Comparison of ENCODE assay signal across 9 cellular contexts in the genomic region with DNA sequence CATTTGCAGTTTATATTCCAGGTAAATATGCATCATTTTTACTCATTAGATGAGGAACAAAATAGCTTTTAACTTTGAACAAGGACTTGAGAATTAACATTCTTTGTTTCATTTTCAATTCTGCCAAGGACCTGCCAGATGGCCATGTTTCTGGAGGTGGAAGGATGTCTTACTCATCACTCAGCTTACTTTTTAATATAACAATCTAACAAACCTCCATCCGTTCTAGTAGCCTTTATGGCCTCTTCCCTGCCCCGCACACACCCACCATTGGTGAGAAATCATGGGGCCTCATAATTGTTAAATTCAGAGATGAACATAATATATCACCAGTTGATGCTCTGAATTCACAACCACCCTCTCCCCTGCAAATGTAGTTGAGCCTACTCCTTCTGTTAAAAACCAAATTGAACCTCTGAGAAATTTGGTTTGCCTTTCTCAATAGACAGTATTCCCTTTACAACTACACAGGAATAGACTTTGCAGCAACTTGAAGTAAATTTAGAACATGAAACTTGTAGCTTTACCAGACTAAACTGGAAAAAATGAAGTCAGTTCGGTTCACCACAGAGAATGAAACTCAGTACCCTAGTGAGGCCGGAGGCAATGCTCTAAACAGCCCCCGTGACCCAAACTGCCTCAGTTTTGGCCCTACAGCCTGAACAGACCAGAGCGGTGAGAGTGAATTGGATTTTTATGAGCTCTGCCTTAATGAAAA. TPM values are rescaled to one million over a fixed set of nuclear protein-coding genes. Genes with fewer than 3 reads are reported as not detected.
A peak's percentile ranks its signal among the peaks of the same experiment; 100 is the strongest.
DNase-seq lines count a peak whose midpoint lies in the region; ATAC-seq and TF ChIP-seq lines count a peak whose summit lies in the region.
"Had no signal": no experiment of that assay in that cellular context is flagged by ENCODE, and none has a peak within 500 bp of the region (broad histone marks: within the 10 kb centered on the region; RNA-seq: fewer than 3 reads in every experiment).

No MANE protein-coding gene starts in this region.

- peaks cover 15% of the 10 kb centered on the region for H3K4me1 ChIP-seq in RWPE2 (ENCODE audit: insufficient read depth, poor library complexity, severe bottlenecking)
- H3K4me1 ChIP-seq: colonic mucosa had no signal

- H3K9me3 Mint-ChIP-seq in activated T-cell treated with anti-CD3 and anti-CD28 coated beads, Interleukin-2, amount 50 U/mL, for 24 hours = no peaks in the 10 kb centered on the region
- no peaks in the 10 kb centered on the region for H3K9me3 Mint-ChIP-seq in stimulated activated naive CD8-positive, alpha-beta T cell treated with anti-CD3 and anti-CD28 coated beads, Interleukin-15, amount 100 ng/mL, for 72 hours
- no peaks in the 10 kb centered on the region for H3K9me3 Mint-ChIP-seq in immature natural killer cell

- peak overlapping the region; percentile 48 for H3K4me3 Mint-ChIP-seq in activated T-cell treated with anti-CD3 and anti-CD28 coated beads, Interleukin-2, amount 50 U/mL, for 24 hours
- H3K4me3 Mint-ChIP-seq in stimulated activated naive CD8-positive, alpha-beta T cell treated with anti-CD3 and anti-CD28 coated beads, Interleukin-15, amount 100 ng/mL, for 72 hours = peak overlapping the region; percentile 66 to 67
- H3K4me3 Mint-ChIP-seq in immature natural killer cell = no peak overlapping the region

- TF ChIP-seq CTCF in RWPE2 (IDR thresholded peaks at IDR 0.05; ENCODE audit: poor library complexity, severe bottlenecking) = no peak

- no peak for DNase-seq in activated T-cell treated with anti-CD3 and anti-CD28 coated beads, Interleukin-2, amount 50 U/mL, for 24 hours
- DNase-seq in activated T-cell treated with anti-CD3 and anti-CD28 coated beads for 4 hours (no peak), RWPE2 (ENCODE audit: low spot score) (no peak), cortex of kidney (lab: John Stamatoyannopoulos, UW) (no peak), immature natural killer cell (no peak), NCI-H2171 (lab: John Stamatoyannopoulos, UW) (no peak)
- peak in 1 of 2 donors; percentile 9 for DNase-seq in stimulated activated naive CD8-positive, alpha-beta T cell treated with anti-CD3 and anti-CD28 coated beads, Interleukin-15, amount 100 ng/mL, for 72 hours
- DNase-seq: colonic mucosa had no signal

- peak overlapping the region; percentile 34 for H3K27ac ChIP-seq in RWPE2 (ENCODE audit: poor library complexity, severe bottlenecking)
- H3K27ac ChIP-seq: colonic mucosa had no signal

- H3K4me3 ChIP-seq in RWPE2 (ENCODE audit: severe bottlenecking) = no peak overlapping the region
- H3K4me3 ChIP-seq: colonic mucosa had no signal

- no peaks in the 10 kb centered on the region for H3K36me3 ChIP-seq in RWPE2 (ENCODE audit: low read depth)
- H3K36me3 ChIP-seq: colonic mucosa had no signal

- peaks cover 3% of the 10 kb centered on the region for H3K27me3 Mint-ChIP-seq in activated T-cell treated with anti-CD3 and anti-CD28 coated beads, Interleukin-2, amount 50 U/mL, for 24 hours
- no peaks in the 10 kb centered on the region for H3K27me3 Mint-ChIP-seq in stimulated activated naive CD8-positive, alpha-beta T cell treated with anti-CD3 and anti-CD28 coated beads, Interleukin-15, amount 100 ng/mL, for 72 hours
- peaks cover 0 to 6% (median 1%) of the 10 kb centered on the region in 3 donors for H3K27me3 Mint-ChIP-seq in immature natural killer cell (ENCODE audit: low read depth in 3 of 3)

- H3K9me3 ChIP-seq in RWPE2 (ENCODE audit: severe bottlenecking) = no peaks in the 10 kb centered on the region
- H3K9me3 ChIP-seq: colonic mucosa had no signal

- ATAC-seq in HG02759 (IDR thresholded peaks at IDR 0.05; ENCODE audit: unreplicated experiment) (peak; percentile 88), RWPE2 (ENCODE audit: low read depth) (no peak)
- peak; percentile 77 for ATAC-seq in stimulated activated naive CD8-positive, alpha-beta T cell treated with anti-CD3 and anti-CD28 coated beads, Interleukin-15, amount 100 ng/mL, for 72 hours

- peaks cover 18% of the 10 kb centered on the region for H3K4me1 Mint-ChIP-seq in activated T-cell treated with anti-CD3 and anti-CD28 coated beads, Interleukin-2, amount 50 U/mL, for 24 hours (ENCODE audit: low read depth)
- peaks cover 17% of the 10 kb centered on the region for H3K4me1 Mint-ChIP-seq in stimulated activated naive CD8-positive, alpha-beta T cell treated with anti-CD3 and anti-CD28 coated beads, Interleukin-15, amount 100 ng/mL, for 72 hours
- no peaks in the 10 kb centered on the region for H3K4me1 Mint-ChIP-seq in immature natural killer cell

- peak overlapping the region; percentile 90 for H3K27ac Mint-ChIP-seq in activated T-cell treated with anti-CD3 and anti-CD28 coated beads, Interleukin-2, amount 50 U/mL, for 24 hours
- peak overlapping the region; percentile 13 to 93 for H3K27ac Mint-ChIP-seq in stimulated activated naive CD8-positive, alpha-beta T cell treated with anti-CD3 and anti-CD28 coated beads, Interleukin-15, amount 100 ng/mL, for 72 hours
- no peak overlapping the region for H3K27ac Mint-ChIP-seq in immature natural killer cell

- H3K36me3 Mint-ChIP-seq in activated T-cell treated with anti-CD3 and anti-CD28 coated beads, Interleukin-2, amount 50 U/mL, for 24 hours (ENCODE audit: low read depth) = no peaks in the 10 kb centered on the region
- no peaks in the 10 kb centered on the region for H3K36me3 Mint-ChIP-seq in immature natural killer cell

- H3K27me3 ChIP-seq in RWPE2 (ENCODE audit: insufficient read depth, poor library complexity, severe bottlenecking) = no peaks in the 10 kb centered on the region
- H3K27me3 ChIP-seq: colonic mucosa had no signal

RNA-seq across cellular contexts. Expression of a gene that starts 50.1 kb away (rescaled TPM):
- polyA plus RNA-seq in immature natural killer cell = 1 to 10 TPM; 2.6 to 9.5 (median 8.7) TPM

Comparison
In these comparisons a context has a peak if more than half of its experiments do, and no peak if none do; other contexts are left out.
1. H3K27ac Mint-ChIP-seq: peak in activated T-cell treated with anti-CD3 and anti-CD28 coated beads, Interleukin-2, amount 50 U/mL, for 24 hours (single experiment) and stimulated activated naive CD8-positive, alpha-beta T cell treated with anti-CD3 and anti-CD28 coated beads, Interleukin-15, amount 100 ng/mL, for 72 hours (2 of 2); none in immature natural killer cell (0 of 6).
2. H3K4me3 Mint-ChIP-seq: peak in activated T-cell treated with anti-CD3 and anti-CD28 coated beads, Interleukin-2, amount 50 U/mL, for 24 hours (single experiment) and stimulated activated naive CD8-positive, alpha-beta T cell treated with anti-CD3 and anti-CD28 coated beads, Interleukin-15, amount 100 ng/mL, for 72 hours (2 of 2); none in immature natural killer cell (0 of 5).